ENCODE assay signal across 23 cellular contexts in genomic region chr5:147989977-147990376, GRCh38.
"Had no signal": no experiment of that assay in that cellular context is flagged by ENCODE, and none has a peak within 500 bp of the region (broad histone marks: within the 10 kb centered on the region; RNA-seq: fewer than 3 reads in every experiment).

No MANE protein-coding gene starts in this region.

- DNase-seq: activated CD4-positive, alpha-beta memory T cell treated with anti-CD3 and anti-CD28 coated beads, Interleukin-2, amount 10 ng/mL, durations not matched to agents 7 days and 5 days; activated CD4-positive, alpha-beta T cell treated with anti-CD3 and anti-CD28 coated beads for 1 hour; activated CD4-positive, alpha-beta T cell treated with anti-CD3 and anti-CD28 coated beads, Interleukin-2, amount 10 ng/mL, durations not matched to agents 7 days and 5 days; activated CD8-positive, alpha-beta memory T cell treated with anti-CD3 and anti-CD28 coated beads, Interleukin-2, amount 50 U/mL, for 48 hours; activated gamma-delta T cell treated with Interleukin-2 at 50 U/mL for 16 hours; activated naive CD4-positive, alpha-beta T cell treated with anti-CD3 and anti-CD28 coated beads, Interleukin-2, amount 50 U/mL, for 16 hours; activated T-cell treated with anti-CD3 and anti-CD28 coated beads, Interleukin-2, amount 50 U/mL, for 24 hours; amygdala; endodermal cell; hippocampal formation; naive B cell; ovary; retina; small intestine; stimulated activated CD4-positive, alpha-beta T cell treated with anti-CD3 and anti-CD28 coated beads, Interleukin-4, amount 100 ng/mL, for 24 hours; stimulated activated naive CD8-positive, alpha-beta T cell treated with anti-CD3 and anti-CD28 coated beads, Interleukin-15, amount 100 ng/mL, for 72 hours; T-helper 17 cell; T1000; thyroid gland; upper lobe of left lung had no signal

- H3K27ac ChIP-seq: gastroesophageal sphincter, ovary, prostate gland, thyroid gland, upper lobe of left lung, vagina had no signal

- H3K4me1 ChIP-seq: gastroesophageal sphincter, prostate gland, upper lobe of left lung, vagina had no signal

- H3K36me3 ChIP-seq: gastroesophageal sphincter, ovary, prostate gland, thyroid gland, upper lobe of left lung, vagina had no signal

- H3K4me3 ChIP-seq: gastroesophageal sphincter, ovary, prostate gland, thyroid gland, upper lobe of left lung, vagina had no signal

- H3K27me3 ChIP-seq: gastroesophageal sphincter, ovary, thyroid gland, upper lobe of left lung, vagina had no signal

- H3K9me3 ChIP-seq: gastroesophageal sphincter, ovary, prostate gland, thyroid gland, upper lobe of left lung, vagina had no signal
